21 cellular contexts compared by ENCODE assay signal in genomic region chr20:45872626-45873025, GRCh38. TPM values are rescaled to one million over a fixed set of nuclear protein-coding genes. Genes with fewer than 3 reads are reported as not detected.
"Had no signal": no experiment of that assay in that cellular context is flagged by ENCODE, and none has a peak within 500 bp of the region (broad histone marks: within the 10 kb centered on the region; RNA-seq: fewer than 3 reads in every experiment).

No MANE protein-coding gene starts in this region.

- H3K27me3 ChIP-seq: cardiac muscle cell, heart right ventricle, upper lobe of right lung had no signal

- H3K4me1 ChIP-seq: heart right ventricle, lower lobe of right lung, upper lobe of right lung had no signal

- DNase-seq: activated CD4-positive, alpha-beta T cell treated with anti-CD3 and anti-CD28 coated beads for 1 hour; activated CD4-positive, alpha-beta T cell treated with anti-CD3 and anti-CD28 coated beads, Interleukin-2, amount 50 U/mL, for 1 hour; activated CD8-positive, alpha-beta T cell treated with anti-CD3 and anti-CD28 coated beads, Interleukin-2, amount 10 ng/mL, durations not matched to agents 7 days and 5 days; activated gamma-delta T cell; activated naive CD4-positive, alpha-beta T cell treated with anti-CD3 and anti-CD28 coated beads, Interleukin-2, amount 50 U/mL, for 16 hours; activated naive CD8-positive, alpha-beta T cell treated with anti-CD3 and anti-CD28 coated beads, Interleukin-2, amount 50 U/mL, for 24 hours; cortex of kidney; endodermal cell; foreskin fibroblast; heart right ventricle; lower lobe of right lung; naive thymus-derived CD4-positive, alpha-beta T cell; occipital lobe; retina; stimulated activated CD4-positive, alpha-beta T cell treated with anti-CD3 and anti-CD28 coated beads, Interleukin-4, amount 100 ng/mL, for 24 hours; stimulated activated naive CD8-positive, alpha-beta T cell treated with anti-CD3 and anti-CD28 coated beads, Interleukin-15, Interleukin-2, amounts not matched to agents 100 U/mL and 50 U/mL, for 24 hours; upper lobe of right lung had no signal

- H3K9me3 ChIP-seq: heart right ventricle, lower lobe of right lung, upper lobe of right lung had no signal

- H3K4me3 ChIP-seq: cardiac muscle cell, heart right ventricle, lower lobe of right lung, upper lobe of right lung had no signal

- ATAC-seq: activated CD8-positive, alpha-beta T cell treated with anti-CD3 and anti-CD28 coated beads, Interleukin-2, amount 10 ng/mL, durations not matched to agents 7 days and 5 days; activated naive CD8-positive, alpha-beta T cell treated with anti-CD3 and anti-CD28 coated beads, Interleukin-2, amount 50 U/mL, for 24 hours; heart right ventricle; left lobe of liver; lower lobe of right lung; naive thymus-derived CD4-positive, alpha-beta T cell; stimulated activated naive CD8-positive, alpha-beta T cell treated with anti-CD3 and anti-CD28 coated beads, Interleukin-15, Interleukin-2, amounts not matched to agents 100 U/mL and 50 U/mL, for 24 hours; upper lobe of right lung had no signal

- H3K27ac ChIP-seq: cardiac muscle cell, heart right ventricle, lower lobe of right lung, upper lobe of right lung, VCaP had no signal

RNA-seq across cellular contexts. Expression of gene SPATA25, which starts 14.8 kb away (rescaled TPM):
- total RNA-seq: epithelial cell of proximal tubule had no signal
- polyA plus RNA-seq: naive thymus-derived CD4-positive, alpha-beta T cell had no signal
